In the genomic region with DNA sequence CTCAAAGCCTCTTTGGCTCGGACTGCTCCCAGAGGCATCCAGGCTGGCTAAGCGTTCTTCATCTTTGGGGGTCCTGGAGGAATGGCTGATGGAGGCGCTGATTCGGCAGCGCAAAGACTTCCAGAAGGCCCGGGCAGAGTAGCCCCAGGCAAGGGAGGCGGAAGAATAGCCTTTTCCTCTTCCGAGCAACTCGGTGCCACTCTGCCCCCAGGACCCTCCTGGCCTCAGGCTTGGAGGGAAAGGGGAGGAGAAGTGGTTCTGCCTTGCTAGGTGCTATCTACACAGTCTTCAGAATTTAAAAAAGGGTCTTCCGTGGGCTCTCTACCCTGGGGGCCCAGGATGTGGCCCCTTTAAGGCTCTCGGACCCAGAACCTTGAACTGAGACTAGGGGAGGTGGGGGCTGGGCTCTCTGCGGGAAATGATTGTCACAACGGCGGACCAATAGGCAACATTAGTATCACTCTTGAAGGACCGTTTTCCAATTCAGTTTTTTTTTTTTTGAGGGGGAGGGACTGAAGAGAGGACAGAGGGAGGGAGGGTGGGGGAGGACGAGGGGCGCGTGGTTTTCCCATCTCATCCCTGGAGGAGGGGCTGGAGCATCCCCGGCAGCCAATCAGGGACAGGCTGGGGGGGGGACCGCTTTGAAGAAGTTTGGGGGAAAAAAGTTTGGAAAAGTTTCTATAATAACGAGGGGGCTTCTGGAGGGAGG, we compare ENCODE assay signal across 1 cellular context.
A peak's percentile ranks its signal among the peaks of the same experiment; 100 is the strongest.
TF ChIP-seq lines count a peak whose summit lies in the region.

A gene (plus strand): TSS at position 679 of the 709 bp plus-strand sequence. CDS start 157 bp downstream, outside the sequence.

TF ChIP-seq in HepG2, 621 proteins besides CTCF, POLR2A, EP300 and RAD21 (continued from another document and continues in another):
- TF ChIP-seq, protein P1, sequence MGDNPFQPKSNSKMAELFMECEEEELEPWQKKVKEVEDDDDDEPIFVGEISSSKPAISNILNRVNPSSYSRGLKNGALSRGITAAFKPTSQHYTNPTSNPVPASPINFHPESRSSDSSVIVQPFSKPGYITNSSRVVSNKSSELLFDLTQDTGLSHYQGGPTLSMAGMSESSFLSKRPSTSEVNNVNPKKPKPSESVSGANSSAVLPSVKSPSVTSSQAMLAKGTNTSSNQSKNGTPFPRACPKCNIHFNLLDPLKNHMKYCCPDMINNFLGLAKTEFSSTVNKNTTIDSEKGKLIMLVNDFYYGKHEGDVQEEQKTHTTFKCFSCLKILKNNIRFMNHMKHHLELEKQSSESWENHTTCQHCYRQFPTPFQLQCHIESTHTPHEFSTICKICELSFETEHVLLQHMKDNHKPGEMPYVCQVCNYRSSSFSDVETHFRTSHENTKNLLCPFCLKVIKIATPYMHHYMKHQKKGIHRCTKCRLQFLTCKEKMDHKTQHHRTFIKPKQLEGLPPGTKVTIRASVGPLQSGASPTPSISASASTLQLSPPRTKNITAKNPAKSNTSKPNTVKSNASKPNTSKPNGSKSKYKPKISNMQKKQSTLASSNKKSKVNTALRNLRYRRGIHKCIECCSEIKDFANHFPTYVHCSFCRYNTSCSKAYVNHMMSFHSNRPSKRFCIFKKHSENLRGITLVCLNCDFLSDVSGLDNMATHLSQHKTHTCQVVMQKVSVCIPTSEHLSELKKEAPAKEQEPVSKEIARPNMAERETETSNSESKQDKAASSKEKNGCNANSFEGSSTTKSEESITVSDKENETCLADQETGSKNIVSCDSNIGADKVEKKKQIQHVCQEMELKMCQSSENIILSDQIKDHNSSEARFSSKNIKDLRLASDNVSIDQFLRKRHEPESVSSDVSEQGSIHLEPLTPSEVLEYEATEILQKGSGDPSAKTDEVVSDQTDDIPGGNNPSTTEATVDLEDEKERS (CRISPR knock-in tag; IDR thresholded peaks at IDR 0.05), result no peak
- TF ChIP-seq SMAD1 (CRISPR knock-in tag; IDR thresholded peaks at IDR 0.05; ENCODE audit: borderline replicate concordance, low read depth), result no peak
- TF ChIP-seq, protein P2, sequence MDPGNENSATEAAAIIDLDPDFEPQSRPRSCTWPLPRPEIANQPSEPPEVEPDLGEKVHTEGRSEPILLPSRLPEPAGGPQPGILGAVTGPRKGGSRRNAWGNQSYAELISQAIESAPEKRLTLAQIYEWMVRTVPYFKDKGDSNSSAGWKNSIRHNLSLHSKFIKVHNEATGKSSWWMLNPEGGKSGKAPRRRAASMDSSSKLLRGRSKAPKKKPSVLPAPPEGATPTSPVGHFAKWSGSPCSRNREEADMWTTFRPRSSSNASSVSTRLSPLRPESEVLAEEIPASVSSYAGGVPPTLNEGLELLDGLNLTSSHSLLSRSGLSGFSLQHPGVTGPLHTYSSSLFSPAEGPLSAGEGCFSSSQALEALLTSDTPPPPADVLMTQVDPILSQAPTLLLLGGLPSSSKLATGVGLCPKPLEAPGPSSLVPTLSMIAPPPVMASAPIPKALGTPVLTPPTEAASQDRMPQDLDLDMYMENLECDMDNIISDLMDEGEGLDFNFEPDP (CRISPR knock-in tag; conservative IDR thresholded peaks at IDR 0.05), result no peak
- TF ChIP-seq, protein P3, sequence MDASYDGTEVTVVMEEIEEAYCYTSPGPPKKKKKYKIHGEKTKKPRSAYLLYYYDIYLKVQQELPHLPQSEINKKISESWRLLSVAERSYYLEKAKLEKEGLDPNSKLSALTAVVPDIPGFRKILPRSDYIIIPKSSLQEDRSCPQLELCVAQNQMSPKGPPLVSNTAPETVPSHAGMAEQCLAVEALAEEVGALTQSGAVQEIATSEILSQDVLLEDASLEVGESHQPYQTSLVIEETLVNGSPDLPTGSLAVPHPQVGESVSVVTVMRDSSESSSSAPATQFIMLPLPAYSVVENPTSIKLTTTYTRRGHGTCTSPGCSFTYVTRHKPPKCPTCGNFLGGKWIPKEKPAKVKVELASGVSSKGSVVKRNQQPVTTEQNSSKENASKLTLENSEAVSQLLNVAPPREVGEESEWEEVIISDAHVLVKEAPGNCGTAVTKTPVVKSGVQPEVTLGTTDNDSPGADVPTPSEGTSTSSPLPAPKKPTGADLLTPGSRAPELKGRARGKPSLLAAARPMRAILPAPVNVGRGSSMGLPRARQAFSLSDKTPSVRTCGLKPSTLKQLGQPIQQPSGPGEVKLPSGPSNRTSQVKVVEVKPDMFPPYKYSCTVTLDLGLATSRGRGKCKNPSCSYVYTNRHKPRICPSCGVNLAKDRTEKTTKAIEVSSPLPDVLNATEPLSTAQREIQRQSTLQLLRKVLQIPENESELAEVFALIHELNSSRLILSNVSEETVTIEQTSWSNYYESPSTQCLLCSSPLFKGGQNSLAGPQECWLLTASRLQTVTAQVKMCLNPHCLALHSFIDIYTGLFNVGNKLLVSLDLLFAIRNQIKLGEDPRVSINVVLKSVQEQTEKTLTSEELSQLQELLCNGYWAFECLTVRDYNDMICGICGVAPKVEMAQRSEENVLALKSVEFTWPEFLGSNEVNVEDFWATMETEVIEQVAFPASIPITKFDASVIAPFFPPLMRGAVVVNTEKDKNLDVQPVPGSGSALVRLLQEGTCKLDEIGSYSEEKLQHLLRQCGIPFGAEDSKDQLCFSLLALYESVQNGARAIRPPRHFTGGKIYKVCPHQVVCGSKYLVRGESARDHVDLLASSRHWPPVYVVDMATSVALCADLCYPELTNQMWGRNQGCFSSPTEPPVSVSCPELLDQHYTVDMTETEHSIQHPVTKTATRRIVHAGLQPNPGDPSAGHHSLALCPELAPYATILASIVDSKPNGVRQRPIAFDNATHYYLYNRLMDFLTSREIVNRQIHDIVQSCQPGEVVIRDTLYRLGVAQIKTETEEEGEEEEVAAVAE (CRISPR knock-in tag; IDR thresholded peaks at IDR 0.05; ENCODE audit: borderline replicate concordance), result 0 out of 2 replicates have a peak, but pooled peaks have one; percentile 15
- TF ChIP-seq MAF1 (CRISPR knock-in tag; IDR thresholded peaks at IDR 0.05; ENCODE audit: borderline replicate concordance), result no peak
- TF ChIP-seq POLR2AphosphoS2 (IDR thresholded peaks at IDR 0.05; ENCODE audit: low read depth, low read length), result no peak
- no peak for TF ChIP-seq ZNF792 (CRISPR knock-in tag; IDR thresholded peaks at IDR 0.05)
- no peak for TF ChIP-seq ZFP62 (CRISPR knock-in tag; IDR thresholded peaks at IDR 0.05)
- TF ChIP-seq, protein P4, sequence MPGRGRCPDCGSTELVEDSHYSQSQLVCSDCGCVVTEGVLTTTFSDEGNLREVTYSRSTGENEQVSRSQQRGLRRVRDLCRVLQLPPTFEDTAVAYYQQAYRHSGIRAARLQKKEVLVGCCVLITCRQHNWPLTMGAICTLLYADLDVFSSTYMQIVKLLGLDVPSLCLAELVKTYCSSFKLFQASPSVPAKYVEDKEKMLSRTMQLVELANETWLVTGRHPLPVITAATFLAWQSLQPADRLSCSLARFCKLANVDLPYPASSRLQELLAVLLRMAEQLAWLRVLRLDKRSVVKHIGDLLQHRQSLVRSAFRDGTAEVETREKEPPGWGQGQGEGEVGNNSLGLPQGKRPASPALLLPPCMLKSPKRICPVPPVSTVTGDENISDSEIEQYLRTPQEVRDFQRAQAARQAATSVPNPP (CRISPR knock-in tag; IDR thresholded peaks at IDR 0.05), result no peak
- 0 out of 2 replicates have a peak, but pooled peaks have one; percentile 22 for TF ChIP-seq MED1 (CRISPR knock-in tag; IDR thresholded peaks at IDR 0.05)
- no peak for TF ChIP-seq DNMT3B (CRISPR knock-in tag; conservative IDR thresholded peaks at IDR 0.05)
- TF ChIP-seq ZNF367 (CRISPR knock-in tag; IDR thresholded peaks at IDR 0.05; ENCODE audit: borderline replicate concordance), result no peak
- TF ChIP-seq ZNF569 (CRISPR knock-in tag; IDR thresholded peaks at IDR 0.05; ENCODE audit: borderline replicate concordance), result no peak
- TF ChIP-seq HNRNPL (IDR thresholded peaks at IDR 0.05; ENCODE audit: low read depth, low read length), result 0 out of 2 replicates have a peak, but pooled peaks have one; percentile 25
- no peak for TF ChIP-seq FOXA3 (CRISPR knock-in tag; IDR thresholded peaks at IDR 0.05)
- TF ChIP-seq GABPA (IDR thresholded peaks at IDR 0.05; ENCODE audit: low read depth, low read length), result no peak
- TF ChIP-seq GABPA (CRISPR knock-in tag; IDR thresholded peaks at IDR 0.05; ENCODE audit: low read depth), result peak; percentile 63
- TF ChIP-seq NONO (IDR thresholded peaks at IDR 0.05), result no peak
- no peak; the same call in 1 of the 2 replicates for TF ChIP-seq NONO (CRISPR knock-in tag; conservative IDR thresholded peaks at IDR 0.05)
- TF ChIP-seq BRCA1 (CRISPR knock-in tag; IDR thresholded peaks at IDR 0.05), result no peak
- TF ChIP-seq KLF12 (CRISPR knock-in tag; IDR thresholded peaks at IDR 0.05; ENCODE audit: borderline replicate concordance), result no peak
- TF ChIP-seq, protein P5, sequence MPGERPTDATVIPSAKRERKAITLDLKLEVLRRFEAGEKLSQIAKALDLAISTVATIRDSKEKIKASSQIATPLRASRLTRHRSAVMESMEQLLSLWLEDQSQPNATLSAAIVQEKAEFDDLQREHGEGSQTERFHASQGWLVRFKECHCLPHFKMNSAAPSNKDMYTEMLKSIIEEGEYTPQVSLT (CRISPR knock-in tag; IDR thresholded peaks at IDR 0.05; ENCODE audit: borderline replicate concordance, low read depth), result no peak
- TF ChIP-seq ZFYVE20 (CRISPR knock-in tag; IDR thresholded peaks at IDR 0.05; ENCODE audit: borderline replicate concordance, low read depth), result no peak
- TF ChIP-seq, protein P6, sequence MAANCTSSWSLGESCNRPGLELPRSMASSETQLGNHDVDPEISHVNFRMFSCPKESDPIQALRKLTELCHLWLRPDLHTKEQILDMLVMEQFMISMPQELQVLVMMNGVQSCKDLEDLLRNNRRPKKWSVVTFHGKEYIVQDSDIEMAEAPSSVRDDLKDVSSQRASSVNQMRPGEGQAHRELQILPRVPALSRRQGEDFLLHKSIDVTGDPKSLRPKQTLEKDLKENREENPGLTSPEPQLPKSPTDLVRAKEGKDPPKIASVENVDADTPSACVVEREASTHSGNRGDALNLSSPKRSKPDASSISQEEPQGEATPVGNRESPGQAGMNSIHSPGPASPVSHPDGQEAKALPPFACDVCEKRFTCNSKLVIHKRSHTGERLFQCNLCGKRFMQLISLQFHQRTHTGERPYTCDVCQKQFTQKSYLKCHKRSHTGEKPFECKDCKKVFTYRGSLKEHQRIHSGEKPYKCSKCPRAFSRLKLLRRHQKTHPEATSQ (CRISPR knock-in tag; IDR thresholded peaks at IDR 0.05; ENCODE audit: borderline replicate concordance), result no peak
- TF ChIP-seq, protein P7, sequence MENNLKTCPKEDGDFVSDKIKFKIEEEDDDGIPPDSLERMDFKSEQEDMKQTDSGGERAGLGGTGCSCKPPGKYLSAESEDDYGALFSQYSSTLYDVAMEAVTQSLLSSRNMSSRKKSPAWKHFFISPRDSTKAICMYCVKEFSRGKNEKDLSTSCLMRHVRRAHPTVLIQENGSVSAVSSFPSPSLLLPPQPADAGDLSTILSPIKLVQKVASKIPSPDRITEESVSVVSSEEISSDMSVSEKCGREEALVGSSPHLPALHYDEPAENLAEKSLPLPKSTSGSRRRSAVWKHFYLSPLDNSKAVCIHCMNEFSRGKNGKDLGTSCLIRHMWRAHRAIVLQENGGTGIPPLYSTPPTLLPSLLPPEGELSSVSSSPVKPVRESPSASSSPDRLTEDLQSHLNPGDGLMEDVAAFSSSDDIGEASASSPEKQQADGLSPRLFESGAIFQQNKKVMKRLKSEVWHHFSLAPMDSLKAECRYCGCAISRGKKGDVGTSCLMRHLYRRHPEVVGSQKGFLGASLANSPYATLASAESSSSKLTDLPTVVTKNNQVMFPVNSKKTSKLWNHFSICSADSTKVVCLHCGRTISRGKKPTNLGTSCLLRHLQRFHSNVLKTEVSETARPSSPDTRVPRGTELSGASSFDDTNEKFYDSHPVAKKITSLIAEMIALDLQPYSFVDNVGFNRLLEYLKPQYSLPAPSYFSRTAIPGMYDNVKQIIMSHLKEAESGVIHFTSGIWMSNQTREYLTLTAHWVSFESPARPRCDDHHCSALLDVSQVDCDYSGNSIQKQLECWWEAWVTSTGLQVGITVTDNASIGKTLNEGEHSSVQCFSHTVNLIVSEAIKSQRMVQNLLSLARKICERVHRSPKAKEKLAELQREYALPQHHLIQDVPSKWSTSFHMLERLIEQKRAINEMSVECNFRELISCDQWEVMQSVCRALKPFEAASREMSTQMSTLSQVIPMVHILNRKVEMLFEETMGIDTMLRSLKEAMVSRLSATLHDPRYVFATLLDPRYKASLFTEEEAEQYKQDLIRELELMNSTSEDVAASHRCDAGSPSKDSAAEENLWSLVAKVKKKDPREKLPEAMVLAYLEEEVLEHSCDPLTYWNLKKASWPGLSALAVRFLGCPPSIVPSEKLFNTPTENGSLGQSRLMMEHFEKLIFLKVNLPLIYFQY (CRISPR knock-in tag; IDR thresholded peaks at IDR 0.05; ENCODE audit: borderline replicate concordance), result no peak; the same call in 1 of the 2 replicates
- TF ChIP-seq ZBTB20 (CRISPR knock-in tag; IDR thresholded peaks at IDR 0.05; ENCODE audit: borderline replicate concordance, low read depth), result no peak
- no peak for TF ChIP-seq RELA (CRISPR knock-in tag; IDR thresholded peaks at IDR 0.05)
- TF ChIP-seq POLR2AphosphoS5 (IDR thresholded peaks at IDR 0.05; ENCODE audit: low read depth, low read length), result no peak
- no peak for TF ChIP-seq TAF1 (CRISPR knock-in tag; IDR thresholded peaks at IDR 0.05)
- TF ChIP-seq ZNF782 (CRISPR knock-in tag; IDR thresholded peaks at IDR 0.05; ENCODE audit: borderline replicate concordance), result no peak
- peak; percentile 80; the same call in 1 of the 2 replicates for TF ChIP-seq PCBP1 (IDR thresholded peaks at IDR 0.05; ENCODE audit: borderline replicate concordance, low read depth, low read length)
- no peak for TF ChIP-seq RBAK (CRISPR knock-in tag; IDR thresholded peaks at IDR 0.05)
- TF ChIP-seq RXRB (CRISPR knock-in tag; IDR thresholded peaks at IDR 0.05; ENCODE audit: borderline replicate concordance), result peak; percentile 5; the same call in 1 of the 2 replicates
- TF ChIP-seq, protein P8, sequence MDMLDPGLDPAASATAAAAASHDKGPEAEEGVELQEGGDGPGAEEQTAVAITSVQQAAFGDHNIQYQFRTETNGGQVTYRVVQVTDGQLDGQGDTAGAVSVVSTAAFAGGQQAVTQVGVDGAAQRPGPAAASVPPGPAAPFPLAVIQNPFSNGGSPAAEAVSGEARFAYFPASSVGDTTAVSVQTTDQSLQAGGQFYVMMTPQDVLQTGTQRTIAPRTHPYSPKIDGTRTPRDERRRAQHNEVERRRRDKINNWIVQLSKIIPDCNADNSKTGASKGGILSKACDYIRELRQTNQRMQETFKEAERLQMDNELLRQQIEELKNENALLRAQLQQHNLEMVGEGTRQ (IDR thresholded peaks at IDR 0.05; ENCODE audit: low read depth, low read length), result no peak
- TF ChIP-seq, protein P8 (CRISPR knock-in tag; IDR thresholded peaks at IDR 0.05; ENCODE audit: borderline replicate concordance), result 0 out of 2 replicates have a peak, but pooled peaks have one; percentile 16
- no peak for TF ChIP-seq TCF12 (IDR thresholded peaks at IDR 0.05)
- TF ChIP-seq TCF12 (CRISPR knock-in tag; IDR thresholded peaks at IDR 0.05), result no peak
- TF ChIP-seq ZNF232 (CRISPR knock-in tag; IDR thresholded peaks at IDR 0.05; ENCODE audit: borderline replicate concordance), result 0 out of 2 replicates have a peak, but pooled peaks have one; percentile 68
